ENCODE assay signal across 8 cellular contexts in the genomic region with DNA sequence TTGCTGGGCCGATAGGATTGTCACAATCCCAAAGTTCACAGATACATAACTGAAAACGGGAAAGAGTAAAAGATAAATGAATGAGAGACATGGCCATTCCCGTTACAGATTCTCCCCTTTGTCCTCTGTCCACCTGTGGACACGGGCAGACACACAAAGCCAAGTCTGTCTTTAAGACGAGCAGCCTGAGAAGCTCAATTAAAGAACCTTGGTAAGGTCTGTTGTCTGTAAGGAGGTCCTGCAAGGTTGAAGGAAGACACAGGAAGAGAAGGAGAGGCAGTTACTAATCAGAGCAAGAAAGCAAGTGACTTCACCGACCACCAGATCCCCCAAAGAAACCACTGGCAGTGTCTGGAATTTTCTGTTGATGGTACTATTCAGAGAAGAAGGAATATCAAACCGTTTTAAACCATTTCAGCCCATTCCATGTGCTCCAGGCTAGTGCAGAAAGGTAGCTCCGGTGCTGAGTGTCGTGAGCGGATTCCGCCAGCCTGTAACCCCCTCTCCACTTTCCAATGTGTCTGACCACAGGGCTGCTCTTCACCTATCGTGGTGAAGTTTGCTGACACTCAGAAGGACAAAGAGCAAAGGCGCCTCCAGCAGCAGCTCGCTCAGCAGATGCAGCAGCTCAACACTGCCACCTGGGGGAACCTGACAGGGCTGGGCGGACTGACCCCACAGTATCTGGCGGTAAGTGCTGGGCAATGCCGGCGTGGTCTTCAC.
A peak's percentile ranks its signal among the peaks of the same experiment; 100 is the strongest.
DNase-seq lines count a peak whose midpoint lies in the region; ATAC-seq and TF ChIP-seq lines count a peak whose summit lies in the region.

No MANE protein-coding gene starts in this region.

- no peaks in the 10 kb centered on the region for H4K20me1 ChIP-seq in OCI-LY7 (ENCODE audit: insufficient read depth, low read length)

- no peaks in the 10 kb centered on the region for H3K9me3 ChIP-seq in OCI-LY7 (ENCODE audit: low read length)

- H3K36me3 ChIP-seq in OCI-LY7 (ENCODE audit: insufficient read depth, low read length) = no peaks in the 10 kb centered on the region

- peak; percentile 98 for TF ChIP-seq CTCF in OCI-LY7 (conservative IDR thresholded peaks at IDR 0.05; ENCODE audit: low read length)

- H3K79me2 ChIP-seq in OCI-LY7 (ENCODE audit: insufficient read depth, low read depth, low read length) = no peaks in the 10 kb centered on the region

- no peak overlapping the region for H3K4me2 ChIP-seq in OCI-LY7 (ENCODE audit: low read length)

- intact Hi-C loops in OCI-LY7 (cut with micrococcal nuclease; ENCODE audit: unreplicated experiment) = loop anchor here (1.0 to 10.0 kb wide), 7 partner anchors 92 to 1939 kb away; no protein-coding TSS in a partner anchor

- H2AFZ ChIP-seq in OCI-LY7 (ENCODE audit: low read length) = no peak overlapping the region

- POLR2A ChIA-PET in OCI-LY7 (lab: Charles Lee) = interaction anchor here (1.0 kb wide), 1 partner anchor 158 kb away, joined by 3 read pairs; no protein-coding TSS in a partner anchor

- CTCF ChIA-PET in OCI-LY7 (lab: Charles Lee; ENCODE audit: unreplicated experiment) = interaction anchor here (0.6 kb wide), 2 partner anchors 473 to 1671 kb away, joined by 3 read pairs; no protein-coding TSS in a partner anchor

- peak; percentile 83 for ATAC-seq in HG02943 (IDR thresholded peaks at IDR 0.05; ENCODE audit: low read depth, unreplicated experiment)

- no peaks in the 10 kb centered on the region for H3K9me2 ChIP-seq in OCI-LY7 (ENCODE audit: insufficient read depth, low read length)

- DNase-seq in NCI-H2107 treated with DMSO at 0.1 percent for 48 hours (lab: John Stamatoyannopoulos, UW; ENCODE audit: unreplicated experiment) (peak; percentile 10), NCI-H2107 (lab: John Stamatoyannopoulos, UW) (no peak), OCI-LY7 (ENCODE audit: low spot score) (peak; percentile 82), fibroblast of peridontal ligament (ENCODE audit: extremely low read depth) (peak; percentile 1), nucleus accumbens (lab: John Stamatoyannopoulos, UW) (peak in 42 of 56 donors; percentile 6 to 78 (median 44)), superior temporal gyrus (ENCODE audit: extremely low spot score) (peak; percentile 76)
- peak; percentile 85 to 87 for DNase-seq in activated T-cell treated with anti-CD3 and anti-CD28 coated beads, Interleukin-2, amount 50 U/mL, for 48 hours

- no peak overlapping the region for H3K4me3 ChIP-seq in OCI-LY7 (ENCODE audit: low read depth, low read length, poor library complexity, severe bottlenecking)

- H3K4me1 ChIP-seq in OCI-LY7 (ENCODE audit: insufficient read depth, low read length, poor library complexity, severe bottlenecking) = peaks cover 16% of the 10 kb centered on the region

- no TSS peak for BruUV-seq in OCI-LY7 (replicated peaks; lab: Mats Ljungman, UMichigan)

- no peak overlapping the region for H3K27ac ChIP-seq in OCI-LY7 (ENCODE audit: low read depth, low read length, poor library complexity, severe bottlenecking)
